Comparison of ENCODE assay signal across 26 cellular contexts in the genomic region with DNA sequence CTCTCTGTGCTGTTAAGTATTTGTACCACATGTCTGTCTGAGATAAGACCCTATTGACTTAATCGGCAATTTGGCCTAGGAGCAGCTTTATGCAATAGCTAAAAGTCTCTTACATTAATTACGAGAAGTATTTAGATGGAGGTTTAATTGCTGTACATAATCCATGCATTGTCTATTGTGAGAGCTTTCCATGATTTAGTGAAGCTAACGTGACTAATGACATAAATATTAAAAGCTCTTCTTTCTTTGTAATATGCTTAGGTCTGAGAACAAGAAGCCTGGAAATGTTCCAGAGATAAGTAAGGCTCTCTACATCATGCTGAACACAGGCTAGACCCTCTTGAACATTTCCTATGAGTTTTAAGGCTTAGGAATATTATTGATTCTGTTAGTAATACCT. TPM values are rescaled to one million over a fixed set of nuclear protein-coding genes. Genes with fewer than 3 reads are reported as not detected.
DNase-seq lines count a peak whose midpoint lies in the region; ATAC-seq and TF ChIP-seq lines count a peak whose summit lies in the region.
"Had no signal": no experiment of that assay in that cellular context is flagged by ENCODE, and none has a peak within 500 bp of the region (broad histone marks: within the 10 kb centered on the region; RNA-seq: fewer than 3 reads in every experiment).

No MANE protein-coding gene starts in this region.

- H3K9ac ChIP-seq in mammary epithelial cell (ENCODE audit: insufficient read depth, low read length), result no peak overlapping the region
- H3K9ac ChIP-seq: GM23248 had no signal

- H3K4me1 ChIP-seq in mammary epithelial cell (ENCODE audit: insufficient read depth, low read length) (no peaks in the 10 kb centered on the region), lower lobe of right lung (no peaks in the 10 kb centered on the region)
- H3K4me1 ChIP-seq: Peyer's patch, uterus had no signal

- POLR2A ChIA-PET in MCF 10A (lab: Yijun Ruan, JAX), result no interaction called here

- H3K36me3 Mint-ChIP-seq in MCF 10A (ENCODE audit: insufficient read depth, unreplicated experiment), result no peaks in the 10 kb centered on the region
- peaks cover 4% of the 10 kb centered on the region for H3K36me3 Mint-ChIP-seq in effector memory CD8-positive, alpha-beta T cell (ENCODE audit: insufficient read depth)
- H3K36me3 Mint-ChIP-seq: natural killer cell; stimulated activated effector memory CD8-positive, alpha-beta T cell treated with anti-CD3 and anti-CD28 coated beads, Interleukin-12 subunit alpha, Interleukin-12 subunit beta, amount 100 ng/mL, for 72 hours had no signal

- DNase-seq in mammary epithelial cell, result peak; percentile 35
- no peak for DNase-seq in MCF 10A (ENCODE audit: unreplicated experiment)
- DNase-seq in NCI-H524 treated with DMSO at 0.1 percent for 48 hours (lab: John Stamatoyannopoulos, UW), result peak; percentile 88
- peak; percentile 30 for DNase-seq in choroid plexus epithelial cell (ENCODE audit: low read depth)
- DNase-seq in NCI-H1930 (lab: John Stamatoyannopoulos, UW), result no peak
- no peak for DNase-seq in effector memory CD8-positive, alpha-beta T cell
- no peak for DNase-seq in lower lobe of right lung
- no peak for DNase-seq in dedifferentiated amniotic fluid mesenchymal stem cell (ENCODE audit: extremely low spot score)
- DNase-seq: activated CD4-positive, alpha-beta T cell treated with anti-CD3 and anti-CD28 coated beads, Interleukin-2, amount 50 U/mL, for 48 hours; amniotic stem cell; caudate nucleus; dorsolateral prefrontal cortex; GDM1; GM23248; KBM-7; natural killer cell; NCI-H2081; NCI-H526 treated with DMSO at 0.1 percent for 48 hours; Peyer's patch; uterus had no signal

- H3K27me3 ChIP-seq in mammary epithelial cell (ENCODE audit: insufficient read depth, low read length) (no peaks in the 10 kb centered on the region), lower lobe of right lung (ENCODE audit: low read depth) (no peaks in the 10 kb centered on the region)
- H3K27me3 ChIP-seq: dorsolateral prefrontal cortex, Peyer's patch, suprapubic skin, uterus had no signal

- TF ChIP-seq CTCF in mammary epithelial cell (conservative IDR thresholded peaks at IDR 0.05 in 1 of 2, IDR thresholded peaks at IDR 0.05 in 1 of 2; ENCODE audit: extremely low read depth in 1 of 2, insufficient read depth in 1 of 2, low read depth in 1 of 2, low read length in 2 of 2) (no peak), MCF 10A (IDR thresholded peaks at IDR 0.05; ENCODE audit: unreplicated experiment) (no peak), choroid plexus epithelial cell (conservative IDR thresholded peaks at IDR 0.05; ENCODE audit: low read depth, low read length) (no peak), lower lobe of right lung (IDR thresholded peaks at IDR 0.05) (no peak)

- H3K4me2 ChIP-seq in mammary epithelial cell (ENCODE audit: insufficient read depth, low read depth, low read length), result no peak overlapping the region

- ATAC-seq in effector memory CD8-positive, alpha-beta T cell (replicated peaks), result no peak
- no peak for ATAC-seq in lower lobe of right lung
- ATAC-seq: natural killer cell; sciatic nerve; stimulated activated effector memory CD8-positive, alpha-beta T cell treated with anti-CD3 and anti-CD28 coated beads, Interleukin-12 subunit alpha, Interleukin-12 subunit beta, amount 100 ng/mL, for 72 hours had no signal

- peak overlapping the region; percentile 33 for H2AFZ ChIP-seq in mammary epithelial cell (ENCODE audit: low read depth, low read length)
- H2AFZ ChIP-seq: GM23248 had no signal

- H3K27ac ChIP-seq in mammary epithelial cell (ENCODE audit: insufficient read depth, low read depth, low read length) (no peak overlapping the region), lower lobe of right lung (no peak overlapping the region)
- H3K27ac ChIP-seq: dorsolateral prefrontal cortex, GM23248, Peyer's patch, suprapubic skin, uterus had no signal

- no peaks in the 10 kb centered on the region for H4K20me1 ChIP-seq in mammary epithelial cell (ENCODE audit: insufficient read depth, low read length)

- intact Hi-C loops in mammary epithelial cell (cut with micrococcal nuclease), result no loop called here
- intact Hi-C loops in MCF 10A (cut with micrococcal nuclease), result no loop called here
- intact Hi-C loops in lower lobe of right lung (cut with DNase I), result no loop called here

- H3K4me1 Mint-ChIP-seq in MCF 10A (ENCODE audit: insufficient read depth, unreplicated experiment), result no peaks in the 10 kb centered on the region
- no peaks in the 10 kb centered on the region for H3K4me1 Mint-ChIP-seq in effector memory CD8-positive, alpha-beta T cell (ENCODE audit: low read depth in 2 of 2)
- H3K4me1 Mint-ChIP-seq: natural killer cell; stimulated activated effector memory CD8-positive, alpha-beta T cell treated with anti-CD3 and anti-CD28 coated beads, Interleukin-12 subunit alpha, Interleukin-12 subunit beta, amount 100 ng/mL, for 72 hours had no signal

- 29% methylated on average over 3 of the region's 3 CpGs for WGBS in mammary epithelial cell (ENCODE audit: low coverage, missing lambda C conversion rate)

- H3K79me2 ChIP-seq in mammary epithelial cell (ENCODE audit: insufficient read depth, low read length), result no peaks in the 10 kb centered on the region

- H3K9me3 Mint-ChIP-seq in MCF 10A (ENCODE audit: unreplicated experiment), result peaks cover 15% of the 10 kb centered on the region
- peaks cover 2 to 13% of the 10 kb centered on the region in 2 donors for H3K9me3 Mint-ChIP-seq in effector memory CD8-positive, alpha-beta T cell

- no peak overlapping the region for H3K4me3 ChIP-seq in mammary epithelial cell (replicated peaks in 1 of 3; ENCODE audit: insufficient read depth in 1 of 3, low read depth in 2 of 3, low read length in 3 of 3)
- H3K4me3 ChIP-seq in choroid plexus epithelial cell (ENCODE audit: low read depth, low read length), result no peak overlapping the region
- H3K4me3 ChIP-seq in lower lobe of right lung, result no peak overlapping the region
- H3K4me3 ChIP-seq: dorsolateral prefrontal cortex, GM23248, Peyer's patch, suprapubic skin, uterus had no signal

- dilution Hi-C loops in mammary epithelial cell (cut with HindIII; ENCODE audit: low sequenced_read_pairs), result no loop called here

- CTCF ChIA-PET in mammary epithelial cell (lab: Charles Lee; ENCODE audit: low non-redundant PET), result no interaction called here
- CTCF ChIA-PET in MCF 10A (lab: Yijun Ruan, JAX), result no interaction called here

- in situ Hi-C loops in mammary epithelial cell (cut with MboI; ENCODE audit: low sequenced_read_pairs in 2 of 2), result no loop called here

- H3K4me3 Mint-ChIP-seq in MCF 10A (ENCODE audit: unreplicated experiment), result no peak overlapping the region
- no peak overlapping the region for H3K4me3 Mint-ChIP-seq in effector memory CD8-positive, alpha-beta T cell
- H3K4me3 Mint-ChIP-seq: natural killer cell; stimulated activated effector memory CD8-positive, alpha-beta T cell treated with anti-CD3 and anti-CD28 coated beads, Interleukin-12 subunit alpha, Interleukin-12 subunit beta, amount 100 ng/mL, for 72 hours had no signal

- H3K27me3 Mint-ChIP-seq in MCF 10A (ENCODE audit: insufficient read depth, unreplicated experiment), result no peaks in the 10 kb centered on the region
- H3K27me3 Mint-ChIP-seq in effector memory CD8-positive, alpha-beta T cell, result no peaks in the 10 kb centered on the region

- no peaks in the 10 kb centered on the region for H3K36me3 ChIP-seq in mammary epithelial cell (ENCODE audit: insufficient read depth, low read length)
- H3K36me3 ChIP-seq in lower lobe of right lung, result no peaks in the 10 kb centered on the region
- H3K36me3 ChIP-seq: Peyer's patch, suprapubic skin, uterus had no signal

- H3K27ac Mint-ChIP-seq in MCF 10A (ENCODE audit: low read depth, unreplicated experiment), result no peak overlapping the region
- no peak overlapping the region for H3K27ac Mint-ChIP-seq in effector memory CD8-positive, alpha-beta T cell
- H3K27ac Mint-ChIP-seq: natural killer cell; stimulated activated effector memory CD8-positive, alpha-beta T cell treated with anti-CD3 and anti-CD28 coated beads, Interleukin-12 subunit alpha, Interleukin-12 subunit beta, amount 100 ng/mL, for 72 hours had no signal

- no TSS peak for BruUV-seq in mammary epithelial cell (replicated peaks; lab: Mats Ljungman, UMichigan)
- no TSS peak for BruUV-seq in MCF 10A (replicated peaks; lab: Mats Ljungman, UMichigan)

- H3K9me3 ChIP-seq in mammary epithelial cell (replicated peaks; ENCODE audit: insufficient read depth, low read length) (no peaks in the 10 kb centered on the region), lower lobe of right lung (no peaks in the 10 kb centered on the region)
- H3K9me3 ChIP-seq: Peyer's patch, suprapubic skin, uterus had no signal

RNA-seq across cellular contexts. Expression of gene FAM83B, which starts 32.7 kb away (rescaled TPM):
- total RNA-seq in mammary epithelial cell (100 to 1,000 TPM in 1 of 2 donors, 10 to 100 TPM in 1; 52.2 to 101 TPM), MCF 10A (2022) (22.3 and 25.4 TPM in 2 replicates), lower lobe of right lung (0.12 TPM)
- 11.4 TPM for polyA plus RNA-seq in mammary epithelial cell
- 60.7 TPM for polyA minus RNA-seq in mammary epithelial cell
- total RNA-seq: A172, GM23248, mesenteric fat pad, natural killer cell, sciatic nerve had no signal
- polyA plus RNA-seq: BJ, GM23248 had no signal

Comparison
In these comparisons a context has a peak if more than half of its experiments do, and no peak if none do; other contexts are left out.
1. DNase-seq: peak in mammary epithelial cell (single experiment), NCI-H524 treated with DMSO at 0.1 percent for 48 hours (single experiment) and choroid plexus epithelial cell (single experiment); none in MCF 10A (single experiment), NCI-H1930 (0 of 2), effector memory CD8-positive, alpha-beta T cell (0 of 3), lower lobe of right lung (single experiment) and dedifferentiated amniotic fluid mesenchymal stem cell (single experiment).
2. RNA of gene FAM83B, which starts 32.7 kb away (total RNA-seq): 52.2 to 101 TPM in mammary epithelial cell and 22.3 to 25.4 TPM in MCF 10A; 0.12 TPM in lower lobe of right lung (single experiment); every median in the first group is over 10 times any median in the second.